ENCODE assay signal across 40 cellular contexts in genomic region chr20:39888310-39888709, GRCh38.
"Had no signal": no experiment of that assay in that cellular context is flagged by ENCODE, and none has a peak within 500 bp of the region (broad histone marks: within the 10 kb centered on the region; RNA-seq: fewer than 3 reads in every experiment).

No MANE protein-coding gene starts in this region.

- FAIRE-seq: astrocyte, TTC549 had no signal

- H3K36me3 Mint-ChIP-seq: activated CD4-positive, alpha-beta memory T cell treated with anti-CD3 and anti-CD28 coated beads for 36 hours; activated naive CD4-positive, alpha-beta T cell treated with anti-CD3 and anti-CD28 coated beads, Interleukin-2, amount 50 U/mL, for 72 hours; activated naive CD8-positive, alpha-beta T cell treated with anti-CD3 and anti-CD28 coated beads for 36 hours had no signal

- H3K27ac Mint-ChIP-seq: activated B cell treated with CpG ODN at 0.5 μM for 24 hours; activated CD4-positive, alpha-beta memory T cell treated with anti-CD3 and anti-CD28 coated beads for 36 hours; activated CD4-positive, alpha-beta T cell treated with anti-CD3 and anti-CD28 coated beads, Interleukin-2, amount 10 ng/mL, durations not matched to agents 24 days and 14 days; activated CD8-positive, alpha-beta T cell treated with anti-CD3 and anti-CD28 coated beads for 36 hours; activated naive CD4-positive, alpha-beta T cell treated with anti-CD3 and anti-CD28 coated beads for 36 hours; activated naive CD4-positive, alpha-beta T cell treated with anti-CD3 and anti-CD28 coated beads, Interleukin-2, amount 50 U/mL, for 72 hours; activated naive CD8-positive, alpha-beta T cell treated with anti-CD3 and anti-CD28 coated beads for 36 hours; activated T-cell treated with anti-CD3 and anti-CD28 coated beads, Interleukin-2, amount 50 U/mL, for 72 hours; activated T-helper 1 cell treated with anti-CD3 and anti-CD28 coated beads, Interleukin-12 subunit alpha, Interleukin-12 subunit beta, Interleukin-2, Interleukin-4 antibody, amounts not matched to agents 30 ng/mL and 10 ng/mL and 1 ng/mL, durations not matched to agents 14 hours and 24 hours and 36 hours; activated T-helper 17 cell treated with anti-CD3 and anti-CD28 coated beads, Interleukin-2, amount 50 U/mL, for 72 hours; T-helper 1 cell treated with Interleukin-12 subunit alpha and Interleukin-12 subunit beta and Interleukin-4 antibody, amounts not matched to agents 30 μg/mL and 1 μg/mL, for 36 hours; T-helper 2 cell treated with Interferon-gamma antibody and Interleukin-4, amounts not matched to agents 5 μg/mL and 100 μg/mL, for 36 hours had no signal

- H3K4me1 ChIP-seq: body of pancreas, breast epithelium had no signal

- H3K9me3 Mint-ChIP-seq: activated B cell treated with CpG ODN at 0.5 μM for 24 hours; activated CD4-positive, alpha-beta memory T cell treated with anti-CD3 and anti-CD28 coated beads for 36 hours; activated CD4-positive, alpha-beta T cell treated with anti-CD3 and anti-CD28 coated beads, Interleukin-2, amount 10 ng/mL, durations not matched to agents 24 days and 14 days; activated naive CD4-positive, alpha-beta T cell treated with anti-CD3 and anti-CD28 coated beads for 36 hours; activated naive CD4-positive, alpha-beta T cell treated with anti-CD3 and anti-CD28 coated beads, Interleukin-2, amount 50 U/mL, for 72 hours; activated naive CD8-positive, alpha-beta T cell treated with anti-CD3 and anti-CD28 coated beads for 36 hours; activated T-cell treated with anti-CD3 and anti-CD28 coated beads, Interleukin-2, amount 50 U/mL, for 4 hours; activated T-helper 1 cell treated with anti-CD3 and anti-CD28 coated beads, Interleukin-12 subunit alpha, Interleukin-12 subunit beta, Interleukin-2, Interleukin-4 antibody, amounts not matched to agents 30 ng/mL and 10 ng/mL and 1 ng/mL, durations not matched to agents 14 hours and 24 hours and 36 hours; activated T-helper 17 cell treated with anti-CD3 and anti-CD28 coated beads, Interleukin-2, amount 50 U/mL, for 72 hours; central memory CD8-positive, alpha-beta T cell; T-helper 1 cell treated with Interleukin-12 subunit alpha and Interleukin-12 subunit beta and Interleukin-4 antibody, amounts not matched to agents 30 μg/mL and 1 μg/mL, for 36 hours; T-helper 2 cell treated with Interferon-gamma antibody and Interleukin-4, amounts not matched to agents 5 μg/mL and 100 μg/mL, for 36 hours had no signal

- H3K27ac ChIP-seq: adrenal gland, body of pancreas, brain microvascular endothelial cell, breast epithelium, cardiac muscle cell, VCaP had no signal

- H3K4me3 ChIP-seq: adrenal gland, body of pancreas, breast epithelium, cardiac muscle cell had no signal

- ATAC-seq: activated CD8-positive, alpha-beta T cell treated with anti-CD3 and anti-CD28 coated beads for 36 hours; activated naive CD4-positive, alpha-beta T cell treated with anti-CD3 and anti-CD28 coated beads, Interleukin-2, amount 50 U/mL, for 72 hours; activated T-cell treated with anti-CD3 and anti-CD28 coated beads, Interleukin-2, amount 50 U/mL, for 4 hours; activated T-cell treated with anti-CD3 and anti-CD28 coated beads, Interleukin-2, amount 50 U/mL, for 72 hours; activated T-helper 17 cell treated with anti-CD3 and anti-CD28 coated beads, Interleukin-2, amount 50 U/mL, for 72 hours; body of pancreas had no signal

- H3K36me3 ChIP-seq: adrenal gland, brain microvascular endothelial cell, breast epithelium, cardiac muscle cell had no signal

- DNase-seq: activated B cell treated with CpG ODN at 0.5 μM for 24 hours; activated CD4-positive, alpha-beta memory T cell treated with anti-CD3 and anti-CD28 coated beads for 36 hours; activated CD4-positive, alpha-beta T cell treated with anti-CD3 and anti-CD28 coated beads for 4 hours; activated CD4-positive, alpha-beta T cell treated with anti-CD3 and anti-CD28 coated beads, Interleukin-2, amount 10 ng/mL, durations not matched to agents 24 days and 14 days; activated CD4-positive, alpha-beta T cell treated with anti-CD3 and anti-CD28 coated beads, Interleukin-2, amount 50 U/mL, for 1 hour; activated CD4-positive, alpha-beta T cell treated with anti-CD3 and anti-CD28 coated beads, Interleukin-2, amount 50 U/mL, for 4 hours; activated CD4-positive, CD25-positive, alpha-beta regulatory T cell treated with anti-CD3 and anti-CD28 coated beads, Interleukin-2, amount 50 U/mL, for 72 hours; activated CD8-positive, alpha-beta memory T cell treated with anti-CD3 and anti-CD28 coated beads, Interleukin-2, amount 50 U/mL, for 4 hours; activated CD8-positive, alpha-beta T cell treated with anti-CD3 and anti-CD28 coated beads for 36 hours; activated effector memory CD4-positive, alpha-beta T cell treated with anti-CD3 and anti-CD28 coated beads, Interleukin-2, amount 50 U/mL, for 16 hours; activated gamma-delta T cell treated with Interleukin-2 at 50 U/mL for 16 hours; activated naive CD4-positive, alpha-beta T cell; activated naive CD4-positive, alpha-beta T cell treated with anti-CD3 and anti-CD28 coated beads for 36 hours; activated naive CD4-positive, alpha-beta T cell treated with anti-CD3 and anti-CD28 coated beads, Interleukin-2, amount 50 U/mL, for 16 hours; activated naive CD8-positive, alpha-beta T cell treated with anti-CD3 and anti-CD28 coated beads for 36 hours; activated T-cell treated with anti-CD3 and anti-CD28 coated beads for 4 hours; activated T-cell treated with anti-CD3 and anti-CD28 coated beads, Interleukin-2, amount 50 U/mL, for 1 hour; activated T-cell treated with anti-CD3 and anti-CD28 coated beads, Interleukin-2, amount 50 U/mL, for 4 hours; activated T-cell treated with anti-CD3 and anti-CD28 coated beads, Interleukin-2, amount 50 U/mL, for 72 hours; adrenal gland; amniotic stem cell; aorta; body of pancreas; brain microvascular endothelial cell; caudate nucleus; SW 1271; T-helper 1 cell; T-helper 2 cell; T-helper 9 cell had no signal

- H3K4me3 Mint-ChIP-seq: activated B cell treated with CpG ODN at 0.5 μM for 24 hours; activated CD4-positive, alpha-beta memory T cell treated with anti-CD3 and anti-CD28 coated beads for 36 hours; activated CD4-positive, alpha-beta T cell treated with anti-CD3 and anti-CD28 coated beads, Interleukin-2, amount 10 ng/mL, durations not matched to agents 24 days and 14 days; activated CD8-positive, alpha-beta T cell treated with anti-CD3 and anti-CD28 coated beads for 36 hours; activated naive CD4-positive, alpha-beta T cell treated with anti-CD3 and anti-CD28 coated beads for 36 hours; activated naive CD8-positive, alpha-beta T cell treated with anti-CD3 and anti-CD28 coated beads for 36 hours; activated T-cell treated with anti-CD3 and anti-CD28 coated beads, Interleukin-2, amount 50 U/mL, for 4 hours; activated T-cell treated with anti-CD3 and anti-CD28 coated beads, Interleukin-2, amount 50 U/mL, for 72 hours; activated T-helper 1 cell treated with anti-CD3 and anti-CD28 coated beads, Interleukin-12 subunit alpha, Interleukin-12 subunit beta, Interleukin-2, Interleukin-4 antibody, amounts not matched to agents 30 ng/mL and 10 ng/mL and 1 ng/mL, durations not matched to agents 14 hours and 24 hours and 36 hours; activated T-helper 17 cell treated with anti-CD3 and anti-CD28 coated beads, Interleukin-2, amount 50 U/mL, for 72 hours; central memory CD8-positive, alpha-beta T cell; T-helper 1 cell treated with Interleukin-12 subunit alpha and Interleukin-12 subunit beta and Interleukin-4 antibody, amounts not matched to agents 30 μg/mL and 1 μg/mL, for 36 hours; T-helper 2 cell treated with Interferon-gamma antibody and Interleukin-4, amounts not matched to agents 5 μg/mL and 100 μg/mL, for 36 hours had no signal

- H3K27me3 ChIP-seq: adrenal gland, body of pancreas, brain microvascular endothelial cell, breast epithelium, cardiac muscle cell had no signal

- H3K9me3 ChIP-seq: adrenal gland, body of pancreas, breast epithelium had no signal

- H3K27me3 Mint-ChIP-seq: activated CD4-positive, alpha-beta memory T cell treated with anti-CD3 and anti-CD28 coated beads for 36 hours; activated CD4-positive, alpha-beta T cell treated with anti-CD3 and anti-CD28 coated beads, Interleukin-2, amount 10 ng/mL, durations not matched to agents 24 days and 14 days; activated T-helper 17 cell treated with anti-CD3 and anti-CD28 coated beads, Interleukin-2, amount 50 U/mL, for 72 hours; central memory CD8-positive, alpha-beta T cell had no signal

- H3K4me1 Mint-ChIP-seq: activated B cell treated with CpG ODN at 0.5 μM for 24 hours; activated CD4-positive, alpha-beta T cell treated with anti-CD3 and anti-CD28 coated beads, Interleukin-2, amount 10 ng/mL, durations not matched to agents 24 days and 14 days; activated naive CD8-positive, alpha-beta T cell treated with anti-CD3 and anti-CD28 coated beads for 36 hours; activated T-helper 17 cell treated with anti-CD3 and anti-CD28 coated beads, Interleukin-2, amount 50 U/mL, for 72 hours; central memory CD8-positive, alpha-beta T cell had no signal
